In genomic region chr12:113230315-113231274, GRCh38 we compare ENCODE assay signal across 10 cellular contexts. TPM values are rescaled to one million over a fixed set of nuclear protein-coding genes. Genes with fewer than 3 reads are reported as not detected.
DNase-seq lines count a peak whose midpoint lies in the region; ATAC-seq and TF ChIP-seq lines count a peak whose summit lies in the region.
"Had no signal": no experiment of that assay in that cellular context is flagged by ENCODE, and none has a peak within 500 bp of the region (broad histone marks: within the 10 kb centered on the region; RNA-seq: fewer than 3 reads in every experiment).

No MANE protein-coding gene starts in this region.

- POLR2A ChIA-PET in CD4-positive, alpha-beta memory T cell (lab: Charles Lee; ENCODE audit: partially characterized antibody) = interaction anchor here (0.9 to 2.7 kb wide), 5 partner anchors 10 to 45 kb away, joined by 3 to 16 read pairs (median 3); partner anchors contain the start of genes RITA1 and TPCN1

- no peaks in the 10 kb centered on the region for H3K9me3 Mint-ChIP-seq in CD4-positive, alpha-beta memory T cell

- CTCF ChIA-PET in CD4-positive, alpha-beta memory T cell (lab: Charles Lee; ENCODE audit: partially characterized antibody) = interaction anchor here (0.6 to 1.7 kb wide), 2 partner anchors 9 to 41 kb away, joined by 3 to 4 read pairs; no protein-coding TSS in a partner anchor

- H3K36me3 ChIP-seq in CD4-positive, alpha-beta memory T cell (ENCODE audit: insufficient read depth, low read length) = no peaks in the 10 kb centered on the region
- H3K36me3 ChIP-seq in Peyer's patch (peaks cover 0 to 73% (median 0%) of the 10 kb centered on the region in 3 donors), left ventricle myocardium inferior (peaks cover 88% of the 10 kb centered on the region), upper lobe of left lung (peaks cover 0 to 61% (median 44%) of the 10 kb centered on the region in 4 donors)

- ATAC-seq in GM21619 (IDR thresholded peaks at IDR 0.05; ENCODE audit: unreplicated experiment) (peak; percentile 6), upper lobe of left lung (ENCODE audit: low FRiP score in 2 of 2) (no peak)

- no peaks in the 10 kb centered on the region for H3K27me3 Mint-ChIP-seq in CD4-positive, alpha-beta memory T cell

- H3K27ac Mint-ChIP-seq in CD4-positive, alpha-beta memory T cell = peak overlapping the region in 5 of 7 donors; percentile 43 to 87 (median 63)

- no peak for TF ChIP-seq CTCF in Peyer's patch (IDR thresholded peaks at IDR 0.05)
- no peak for TF ChIP-seq CTCF in left ventricle myocardium inferior (IDR thresholded peaks at IDR 0.05; ENCODE audit: borderline replicate concordance)
- no peak for TF ChIP-seq CTCF in upper lobe of left lung (IDR thresholded peaks at IDR 0.05)

- 94 to 98% methylated on average over 12 to 14 of the region's 15 CpGs for WGBS in upper lobe of left lung, 2 donors

- H3K9me3 ChIP-seq in CD4-positive, alpha-beta memory T cell (ENCODE audit: control insufficient read depth in 1 of 2, low read length in 2 of 2) = no peaks in the 10 kb centered on the region
- no peaks in the 10 kb centered on the region for H3K9me3 ChIP-seq in Peyer's patch
- no peaks in the 10 kb centered on the region for H3K9me3 ChIP-seq in left ventricle myocardium inferior (replicated peaks)
- no peaks in the 10 kb centered on the region for H3K9me3 ChIP-seq in upper lobe of left lung
- H3K9me3 ChIP-seq: left lung had no signal

- no peak for TF ChIP-seq EP300 in upper lobe of left lung (IDR thresholded peaks at IDR 0.05)

- peaks cover 62% of the 10 kb centered on the region for H3K4me1 ChIP-seq in CD4-positive, alpha-beta memory T cell (ENCODE audit: insufficient read depth, low read length)
- H3K4me1 ChIP-seq in Peyer's patch (peaks cover 0 to 54% (median 22%) of the 10 kb centered on the region in 4 donors), left ventricle myocardium inferior (peaks cover 100% of the 10 kb centered on the region), upper lobe of left lung (peaks cover 20 to 49% (median 41%) of the 10 kb centered on the region in 4 donors)

- TF ChIP-seq POLR2A in Peyer's patch (IDR thresholded peaks at IDR 0.05) (no peak), upper lobe of left lung (IDR thresholded peaks at IDR 0.05) (no peak)

- peak overlapping the region in 6 of 8 donors; percentile 18 to 71 (median 46) for H3K4me3 Mint-ChIP-seq in CD4-positive, alpha-beta memory T cell

- H3K27me3 ChIP-seq in CD4-positive, alpha-beta memory T cell (ENCODE audit: insufficient read depth, low read length) = no peaks in the 10 kb centered on the region
- no peaks in the 10 kb centered on the region for H3K27me3 ChIP-seq in Peyer's patch
- H3K27me3 ChIP-seq in left ventricle myocardium inferior (ENCODE audit: low read depth) = no peaks in the 10 kb centered on the region
- H3K27me3 ChIP-seq in upper lobe of left lung = no peaks in the 10 kb centered on the region
- H3K27me3 ChIP-seq: left lung had no signal

- no peak overlapping the region for H3K27ac ChIP-seq in CD4-positive, alpha-beta memory T cell (ENCODE audit: low read depth, low read length)
- H3K27ac ChIP-seq in Peyer's patch (peak overlapping the region in 3 of 4 donors; percentile 7 to 73 (median 35)), left ventricle myocardium inferior (replicated peaks) (peak overlapping the region; percentile 99), upper lobe of left lung (no peak overlapping the region)

- H3K4me1 Mint-ChIP-seq in CD4-positive, alpha-beta memory T cell = peaks cover 25 to 70% (median 40%) of the 10 kb centered on the region in 4 donors

- intact Hi-C loops in CD4-positive, alpha-beta memory T cell (cut with micrococcal nuclease) = no loop called here
- intact Hi-C loops in left ventricle myocardium inferior (cut with micrococcal nuclease) = no loop called here

- DNase-seq in CD4-positive, alpha-beta memory T cell = no peak
- DNase-seq in Peyer's patch = peak in 2 of 3 donors; percentile 44 to 69
- no peak for DNase-seq in left ventricle myocardium inferior
- DNase-seq in GF-D8 (lab: John Stamatoyannopoulos, UW) = no peak
- DNase-seq in upper lobe of left lung = no peak
- DNase-seq in dedifferentiated amniotic fluid mesenchymal stem cell (ENCODE audit: extremely low spot score) = no peak
- no peak for DNase-seq in superior temporal gyrus (ENCODE audit: extremely low spot score)
- DNase-seq: amniotic stem cell had no signal

- H3K4me3 ChIP-seq in CD4-positive, alpha-beta memory T cell (ENCODE audit: low read length in 2 of 2) = no peak overlapping the region
- no peak overlapping the region for H3K4me3 ChIP-seq in Peyer's patch
- no peak overlapping the region for H3K4me3 ChIP-seq in left ventricle myocardium inferior
- no peak overlapping the region for H3K4me3 ChIP-seq in upper lobe of left lung
- H3K4me3 ChIP-seq: left lung had no signal

- peaks cover 33 to 38% of the 10 kb centered on the region in 2 donors for H3K36me3 Mint-ChIP-seq in CD4-positive, alpha-beta memory T cell

RNA-seq across cellular contexts. Expression of gene TPCN1, which starts 9.3 kb away (rescaled TPM):
- total RNA-seq in CD4-positive, alpha-beta memory T cell = 10 to 100 TPM; 79.8 to 94.2 TPM
- 10 to 100 TPM in 1 of 2 donors, 1 to 10 TPM in 1; 8.5 to 19.9 TPM for polyA plus RNA-seq in CD4-positive, alpha-beta memory T cell
- 100 to 1,000 TPM in 3 of 4 donors, 10 to 100 TPM in 1; 66.7 to 199 (median 112) TPM for total RNA-seq in Peyer's patch
- total RNA-seq in left ventricle myocardium inferior = 153 TPM
- 100 to 1,000 TPM in 1 of 6 donors, 10 to 100 TPM in 5; 36.6 to 193 (median 52.2) TPM for total RNA-seq in upper lobe of left lung

RNA-seq across cellular contexts. Expression of gene RITA1, which starts 45.1 kb away (rescaled TPM):
- total RNA-seq in CD4-positive, alpha-beta memory T cell = 10 to 100 TPM; 12.8 to 14.2 TPM
- 10 to 100 TPM; 19.4 to 25.9 TPM for polyA plus RNA-seq in CD4-positive, alpha-beta memory T cell
- total RNA-seq in Peyer's patch (10 to 100 TPM in 3 of 4 donors, 1 to 10 TPM in 1; 5.0 to 36.6 (median 33.4) TPM), left ventricle myocardium inferior (17.9 TPM), upper lobe of left lung (10 to 100 TPM; 11.5 to 25.2 (median 17.6) TPM)

RNA-seq across cellular contexts. Expression of gene DDX54, which starts 45.3 kb away (rescaled TPM):
- 10 to 100 TPM; 64.9 to 69.4 TPM for total RNA-seq in CD4-positive, alpha-beta memory T cell
- polyA plus RNA-seq in CD4-positive, alpha-beta memory T cell = 10 to 100 TPM in 1 of 2 donors, 1 to 10 TPM in 1; 9.9 to 39.7 TPM
- 100 to 1,000 TPM in 1 of 4 donors, 10 to 100 TPM in 3; 62.0 to 126 (median 66.5) TPM for total RNA-seq in Peyer's patch
- 34.7 TPM for total RNA-seq in left ventricle myocardium inferior
- 10 to 100 TPM; 43.3 to 81.5 (median 58.9) TPM for total RNA-seq in upper lobe of left lung

Comparison
In these comparisons a context has a peak if more than half of its experiments do, and no peak if none do; other contexts are left out.
1. DNase-seq: peak in Peyer's patch (2 of 3); none in CD4-positive, alpha-beta memory T cell (0 of 5), left ventricle myocardium inferior (single experiment), GF-D8 (single experiment), upper lobe of left lung (0 of 2), dedifferentiated amniotic fluid mesenchymal stem cell (single experiment) and superior temporal gyrus (single experiment).
2. H3K27ac ChIP-seq: peak in Peyer's patch (3 of 4) and left ventricle myocardium inferior (single experiment); none in CD4-positive, alpha-beta memory T cell (single experiment) and upper lobe of left lung (0 of 4).